12 cellular contexts compared by ENCODE assay signal in the genomic region with DNA sequence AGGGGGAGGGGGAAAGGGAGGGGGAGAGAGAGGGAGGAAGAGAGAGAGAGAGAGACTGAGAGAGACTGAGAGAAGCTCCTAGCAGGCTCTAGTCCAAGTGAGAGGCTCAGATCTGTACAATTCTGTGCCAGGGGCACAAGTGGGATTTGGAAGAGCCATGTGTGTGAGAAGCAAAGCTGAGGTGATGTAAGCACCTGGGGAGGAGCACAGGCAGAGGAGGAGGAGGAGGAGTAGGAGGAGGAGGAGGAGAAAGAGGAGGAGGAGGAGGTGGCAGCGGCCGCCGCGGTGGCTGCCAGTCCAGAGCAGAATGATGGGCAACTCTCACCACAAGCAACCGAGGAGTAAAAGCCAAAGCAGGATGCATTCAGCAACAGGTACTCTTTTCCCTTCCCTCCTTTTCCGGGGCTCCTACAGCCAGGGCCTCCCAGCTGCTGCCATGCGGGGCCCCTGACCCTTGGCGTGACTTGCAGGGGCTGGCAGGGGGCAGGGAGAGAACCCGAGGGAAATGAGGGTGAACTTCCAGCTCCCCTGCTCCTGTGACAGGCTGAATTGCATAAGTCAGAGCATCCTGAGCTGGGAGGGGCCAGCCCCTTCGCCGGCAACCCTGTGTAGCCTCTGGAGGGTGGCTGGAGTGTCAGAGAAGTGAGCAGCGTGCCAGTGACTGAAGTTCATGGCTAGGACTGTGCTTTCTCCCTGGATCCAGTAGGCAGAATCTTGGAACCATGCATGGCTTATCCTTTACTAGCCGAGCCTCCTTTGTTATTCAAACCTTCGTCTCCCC.
DNase-seq lines count a peak whose midpoint lies in the region; TF ChIP-seq lines count a peak whose summit lies in the region.
"Had no signal": no experiment of that assay in that cellular context is flagged by ENCODE, and none has a peak within 500 bp of the region (broad histone marks: within the 10 kb centered on the region; RNA-seq: fewer than 3 reads in every experiment).

No MANE protein-coding gene starts in this region.

- intact Hi-C loops in MCF 10A (cut with micrococcal nuclease) (no loop called here), mammary epithelial cell (cut with micrococcal nuclease) (no loop called here)

- dilution Hi-C loops in mammary epithelial cell (cut with HindIII; ENCODE audit: low sequenced_read_pairs) = no loop called here

- H3K27ac ChIP-seq in mammary epithelial cell (ENCODE audit: insufficient read depth, low read depth, low read length) (no peak overlapping the region), brain microvascular endothelial cell (no peak overlapping the region)

- no peaks in the 10 kb centered on the region for H3K4me1 Mint-ChIP-seq in MCF 10A (ENCODE audit: insufficient read depth, unreplicated experiment)
- peaks cover 36% of the 10 kb centered on the region for H3K4me1 Mint-ChIP-seq in mesothelial cell of epicardium
- peaks cover 16% of the 10 kb centered on the region for H3K4me1 Mint-ChIP-seq in type B pancreatic cell (ENCODE audit: unreplicated experiment)

- no peak overlapping the region for H3K4me2 ChIP-seq in mammary epithelial cell (ENCODE audit: insufficient read depth, low read depth, low read length)

- H3K4me3 ChIP-seq in mammary epithelial cell (replicated peaks in 1 of 3; ENCODE audit: insufficient read depth in 1 of 3, low read depth in 2 of 3, low read length in 3 of 3) (no peak overlapping the region), brain microvascular endothelial cell (ENCODE audit: low read depth, low read length) (peak overlapping the region; percentile 29)

- H3K4me3 Mint-ChIP-seq in MCF 10A (ENCODE audit: unreplicated experiment) (peak overlapping the region; percentile 48), mesothelial cell of epicardium (peak overlapping the region; percentile 64), type B pancreatic cell (peak overlapping the region; percentile 46)

- no peaks in the 10 kb centered on the region for H3K36me3 ChIP-seq in mammary epithelial cell (ENCODE audit: insufficient read depth, low read length)
- H3K36me3 ChIP-seq in brain microvascular endothelial cell (replicated peaks) = no peaks in the 10 kb centered on the region

- DNase-seq in MCF 10A (ENCODE audit: unreplicated experiment) = no peak
- no peak for DNase-seq in mammary epithelial cell
- no peak for DNase-seq in brain microvascular endothelial cell
- no peak for DNase-seq in mesothelial cell of epicardium (ENCODE audit: low spot score in 2 of 2, unreplicated experiment in 2 of 2)
- DNase-seq in type B pancreatic cell (ENCODE audit: extremely low spot score, unreplicated experiment) = no peak
- DNase-seq in activated CD4-positive, alpha-beta T cell treated with anti-CD3 and anti-CD28 coated beads for 48 hours = no peak
- no peak for DNase-seq in NCI-H82 treated with DMSO at 0.1 percent for 48 hours (lab: John Stamatoyannopoulos, UW; ENCODE audit: unreplicated experiment)
- DNase-seq in activated effector memory CD4-positive, alpha-beta T cell treated with Interleukin-2 at 50 U/mL for 16 hours = no peak
- DNase-seq: activated T-cell treated with anti-CD3 and anti-CD28 coated beads, Interleukin-2, amount 50 U/mL, for 1 hour; naive thymus-derived CD8-positive, alpha-beta T cell; stimulated activated CD4-positive, alpha-beta T cell treated with anti-CD3 and anti-CD28 coated beads, Interleukin-15, amount 100 ng/mL, for 24 hours; stimulated activated CD8-positive, alpha-beta memory T cell treated with anti-CD3 and anti-CD28 coated beads, Interleukin-4, amount 100 ng/mL, for 48 hours had no signal

- H3K9me3 ChIP-seq in mammary epithelial cell (replicated peaks; ENCODE audit: insufficient read depth, low read length) = no peaks in the 10 kb centered on the region

- TF ChIP-seq CTCF in MCF 10A (IDR thresholded peaks at IDR 0.05; ENCODE audit: unreplicated experiment) = no peak
- TF ChIP-seq CTCF in mammary epithelial cell (conservative IDR thresholded peaks at IDR 0.05 in 1 of 2, IDR thresholded peaks at IDR 0.05 in 1 of 2; ENCODE audit: extremely low read depth in 1 of 2, insufficient read depth in 1 of 2, low read depth in 1 of 2, low read length in 2 of 2) = no peak
- TF ChIP-seq CTCF in brain microvascular endothelial cell (IDR thresholded peaks at IDR 0.05; ENCODE audit: low read depth, low read length, missing control alignments) = no peak
- no peak for TF ChIP-seq CTCF in mesothelial cell of epicardium (IDR thresholded peaks at IDR 0.05; ENCODE audit: unreplicated experiment)
- TF ChIP-seq CTCF in type B pancreatic cell (conservative IDR thresholded peaks at IDR 0.05) = no peak

- no peaks in the 10 kb centered on the region for H3K9me3 Mint-ChIP-seq in MCF 10A (ENCODE audit: unreplicated experiment)
- peaks cover 13% of the 10 kb centered on the region for H3K9me3 Mint-ChIP-seq in mesothelial cell of epicardium
- no peaks in the 10 kb centered on the region for H3K9me3 Mint-ChIP-seq in type B pancreatic cell
- H3K9me3 Mint-ChIP-seq: naive thymus-derived CD8-positive, alpha-beta T cell had no signal

- 19% methylated on average over 6 of the region's 14 CpGs for WGBS in mammary epithelial cell (ENCODE audit: low coverage, missing lambda C conversion rate)

- H3K27me3 Mint-ChIP-seq in MCF 10A (ENCODE audit: insufficient read depth, unreplicated experiment) (peaks cover 99% of the 10 kb centered on the region), mesothelial cell of epicardium (ENCODE audit: low read depth) (no peaks in the 10 kb centered on the region), type B pancreatic cell (peaks cover 20% of the 10 kb centered on the region)

- in situ Hi-C loops in mammary epithelial cell (cut with MboI; ENCODE audit: low sequenced_read_pairs in 2 of 2) = no loop called here
- in situ Hi-C loops in brain microvascular endothelial cell (cut with HindIII; ENCODE audit: low pct_ligation_motif_present, low sequenced_read_pairs) = no loop called here

- H3K27ac Mint-ChIP-seq in MCF 10A (ENCODE audit: low read depth, unreplicated experiment) = no peak overlapping the region
- H3K27ac Mint-ChIP-seq in mesothelial cell of epicardium = no peak overlapping the region
- H3K27ac Mint-ChIP-seq in type B pancreatic cell = no peak overlapping the region

- no peak overlapping the region for H3K9ac ChIP-seq in mammary epithelial cell (ENCODE audit: insufficient read depth, low read length)

- no peaks in the 10 kb centered on the region for H3K4me1 ChIP-seq in mammary epithelial cell (ENCODE audit: insufficient read depth, low read length)

- POLR2A ChIA-PET in MCF 10A (lab: Yijun Ruan, JAX) = no interaction called here

- H4K20me1 ChIP-seq in mammary epithelial cell (ENCODE audit: insufficient read depth, low read length) = no peaks in the 10 kb centered on the region

- H3K36me3 Mint-ChIP-seq in MCF 10A (ENCODE audit: insufficient read depth, unreplicated experiment) (no peaks in the 10 kb centered on the region), mesothelial cell of epicardium (no peaks in the 10 kb centered on the region), type B pancreatic cell (peaks cover 4% of the 10 kb centered on the region)
- H3K36me3 Mint-ChIP-seq: naive thymus-derived CD8-positive, alpha-beta T cell had no signal

- no peaks in the 10 kb centered on the region for H3K79me2 ChIP-seq in mammary epithelial cell (ENCODE audit: insufficient read depth, low read length)

- H3K27me3 ChIP-seq in mammary epithelial cell (ENCODE audit: insufficient read depth, low read length) (peaks cover 3% of the 10 kb centered on the region), brain microvascular endothelial cell (replicated peaks) (peaks cover 12% of the 10 kb centered on the region)

- no peak overlapping the region for H2AFZ ChIP-seq in mammary epithelial cell (ENCODE audit: low read depth, low read length)

- CTCF ChIA-PET in MCF 10A (lab: Yijun Ruan, JAX) = no interaction called here
- CTCF ChIA-PET in mammary epithelial cell (lab: Charles Lee; ENCODE audit: low non-redundant PET) = no interaction called here

- BruUV-seq in MCF 10A (replicated peaks; lab: Mats Ljungman, UMichigan) (no TSS peak), mammary epithelial cell (replicated peaks; lab: Mats Ljungman, UMichigan) (no TSS peak)
